In the genomic region with DNA sequence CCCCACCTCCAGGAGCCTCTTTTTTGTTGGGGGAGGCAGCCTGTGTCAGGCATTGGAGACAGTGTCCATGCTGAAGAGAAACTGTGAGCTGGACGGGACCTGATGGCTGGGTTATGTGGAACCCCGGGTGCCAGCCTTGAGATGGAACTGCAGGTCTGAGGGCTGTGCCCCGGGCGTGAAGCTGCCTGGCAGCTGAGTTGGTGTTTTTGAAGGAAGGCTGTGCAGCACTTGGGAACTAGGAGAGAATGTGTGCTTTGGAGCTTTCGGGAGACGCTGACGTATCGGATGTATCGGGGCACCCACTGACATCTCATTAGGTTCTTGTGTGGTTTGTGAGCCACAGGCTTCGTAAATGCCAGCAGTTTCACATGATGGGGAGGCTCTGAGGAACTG, we compare ENCODE assay signal across 17 cellular contexts.
"Had no signal": no experiment of that assay in that cellular context is flagged by ENCODE, and none has a peak within 500 bp of the region (broad histone marks: within the 10 kb centered on the region; RNA-seq: fewer than 3 reads in every experiment).

No MANE protein-coding gene starts in this region.

- FAIRE-seq: endothelial cell of umbilical vein had no signal

- DNase-seq: activated CD4-positive, alpha-beta T cell treated with anti-CD3 and anti-CD28 coated beads for 1 hour; activated CD4-positive, alpha-beta T cell treated with anti-CD3 and anti-CD28 coated beads, Interleukin-2, amount 50 U/mL, for 4 hours; activated gamma-delta T cell; activated T-cell treated with anti-CD3 and anti-CD28 coated beads, Interleukin-2, amount 50 U/mL, for 72 hours; cerebellar nuclear complex; effector CD8-positive, alpha-beta T cell; mucosa of descending colon; naive B cell; WERI-Rb-1 had no signal

- ATAC-seq: activated T-cell treated with anti-CD3 and anti-CD28 coated beads, Interleukin-2, amount 50 U/mL, for 72 hours; mucosa of descending colon; right cardiac atrium had no signal

- H3K4me3 ChIP-seq: ascending aorta, breast epithelium, esophagus muscularis mucosa, mucosa of descending colon, skin epidermis, tibial nerve, vagina had no signal

- H3K9me3 ChIP-seq: ascending aorta, breast epithelium, esophagus muscularis mucosa, mucosa of descending colon, tibial nerve, vagina had no signal

- H3K27ac ChIP-seq: ascending aorta, breast epithelium, esophagus muscularis mucosa, skin epidermis, tibial nerve, vagina, WERI-Rb-1 had no signal

- H3K36me3 ChIP-seq: ascending aorta, breast epithelium, esophagus muscularis mucosa, tibial nerve, vagina, WERI-Rb-1 had no signal
